ENCODE assay signal across 31 cellular contexts in the genomic region with DNA sequence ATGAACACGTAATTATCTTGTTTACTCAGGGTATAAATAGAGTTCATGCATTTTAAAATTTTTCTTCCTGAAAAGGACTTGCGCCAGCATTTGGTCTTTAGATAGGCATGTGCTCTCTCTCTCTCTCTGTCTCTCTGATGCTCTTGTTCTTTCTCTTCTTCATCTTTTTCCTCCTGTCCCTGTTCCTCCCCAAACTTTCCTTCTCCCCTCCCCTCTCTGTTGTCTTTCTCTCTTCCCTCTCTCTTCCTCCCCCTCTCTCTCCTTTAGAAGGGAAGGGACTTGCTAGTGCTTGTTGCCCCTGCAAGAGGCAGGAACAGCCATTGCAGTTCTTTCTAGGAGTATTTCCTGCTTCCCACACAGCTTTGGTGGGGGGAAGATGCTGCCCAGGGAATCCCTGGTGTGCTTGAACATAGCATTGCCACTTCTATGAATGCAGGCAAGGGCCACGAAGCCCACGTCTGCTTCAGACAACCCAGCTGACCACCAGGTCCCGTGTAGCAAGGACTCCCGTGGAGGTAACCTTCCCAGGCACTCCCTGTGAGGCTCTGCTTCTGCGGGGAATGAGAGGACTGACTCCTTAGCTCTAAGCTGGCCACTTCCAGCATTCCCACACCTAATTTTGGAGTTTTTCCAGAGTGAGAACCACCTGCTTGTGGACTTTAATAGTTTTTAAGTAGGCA. TPM values are rescaled to one million over a fixed set of nuclear protein-coding genes. Genes with fewer than 3 reads are reported as not detected.
"Had no signal": no experiment of that assay in that cellular context is flagged by ENCODE, and none has a peak within 500 bp of the region (broad histone marks: within the 10 kb centered on the region; RNA-seq: fewer than 3 reads in every experiment).

No MANE protein-coding gene starts in this region.

- H3K4me1 ChIP-seq: body of pancreas, foreskin keratinocyte, heart left ventricle, left lung, lower lobe of right lung, right lobe of liver, tibial artery, upper lobe of right lung had no signal

- H3K4me3 ChIP-seq: body of pancreas, coronary artery, heart left ventricle, left lung, lower lobe of right lung, mucosa of descending colon, right lobe of liver, skin epidermis, tibial artery, upper lobe of right lung had no signal

- H3K27me3 ChIP-seq: body of pancreas, foreskin keratinocyte, right lobe of liver had no signal

- H3K27ac ChIP-seq: body of pancreas, coronary artery, foreskin keratinocyte, heart left ventricle, left lung, lower lobe of right lung, right lobe of liver, skin epidermis, tibial artery, upper lobe of right lung had no signal

- H3K9me3 ChIP-seq: body of pancreas, heart left ventricle, left lung, lower lobe of right lung, mucosa of descending colon, right lobe of liver, tibial artery, upper lobe of right lung had no signal

- DNase-seq: activated CD4-positive, alpha-beta T cell treated with anti-CD3 and anti-CD28 coated beads for 36 hours; activated CD4-positive, CD25-positive, alpha-beta regulatory T cell; activated CD8-positive, alpha-beta memory T cell treated with anti-CD3 and anti-CD28 coated beads, Interleukin-2, amount 10 ng/mL, durations not matched to agents 7 days and 5 days; activated CD8-positive, alpha-beta T cell treated with anti-CD3 and anti-CD28 coated beads, Interleukin-2, amount 10 ng/mL, durations not matched to agents 7 days and 5 days; activated naive CD4-positive, alpha-beta T cell; activated T-cell treated with anti-CD3 and anti-CD28 coated beads, Interleukin-2, amount 50 U/mL, for 48 hours; aorta; body of pancreas; cerebellar nuclear complex; foreskin keratinocyte; heart left ventricle; kidney glomerular epithelial cell; left lung; lower lobe of right lung; mesenchymal stem cell; mucosa of descending colon; stimulated activated CD4-positive, alpha-beta T cell treated with anti-CD3 and anti-CD28 coated beads, Interleukin-4, amount 100 ng/mL, for 24 hours; stimulated activated naive CD8-positive, alpha-beta T cell treated with anti-CD3 and anti-CD28 coated beads, Interleukin-15, amount 100 ng/mL, for 72 hours; upper lobe of right lung had no signal

- FAIRE-seq: endothelial cell of umbilical vein had no signal

- H3K36me3 ChIP-seq: heart left ventricle, left lung, lower lobe of right lung, right lobe of liver, tibial artery, upper lobe of right lung had no signal

- ATAC-seq: activated CD4-positive, alpha-beta T cell treated with anti-CD3 and anti-CD28 coated beads for 36 hours; activated CD8-positive, alpha-beta memory T cell treated with anti-CD3 and anti-CD28 coated beads, Interleukin-2, amount 10 ng/mL, durations not matched to agents 7 days and 5 days; activated CD8-positive, alpha-beta T cell treated with anti-CD3 and anti-CD28 coated beads, Interleukin-2, amount 10 ng/mL, durations not matched to agents 7 days and 5 days; activated naive CD4-positive, alpha-beta T cell treated with anti-CD3 and anti-CD28 coated beads, Interleukin-2, amount 50 U/mL, for 72 hours; body of pancreas; foreskin keratinocyte; heart left ventricle; left lung; lower lobe of right lung; mucosa of descending colon; natural killer cell treated with Interleukin-12 subunit alpha and Interleukin-12 subunit beta and Interleukin-15 and Interleukin-18, amount 100 ng/mL, for 72 hours; right lobe of liver; stimulated activated memory B cell treated with anti-CD40 and anti-IgM and Interleukin-4, amounts not matched to agents 10 μg/mL and 1 μg/mL and 100 μg/mL, for 72 hours; stimulated activated naive CD8-positive, alpha-beta T cell treated with anti-CD3 and anti-CD28 coated beads, Interleukin-15, amount 100 ng/mL, for 72 hours; upper lobe of right lung had no signal

RNA-seq across cellular contexts. Expression of a gene that starts 6.9 kb away (rescaled TPM):
- total RNA-seq: activated CD4-positive, alpha-beta T cell treated with anti-CD3 and anti-CD28 coated beads for 36 hours; activated CD8-positive, alpha-beta memory T cell treated with anti-CD3 and anti-CD28 coated beads, Interleukin-2, amount 10 ng/mL, durations not matched to agents 7 days and 5 days; activated CD8-positive, alpha-beta T cell treated with anti-CD3 and anti-CD28 coated beads, Interleukin-2, amount 10 ng/mL, durations not matched to agents 7 days and 5 days; activated naive CD4-positive, alpha-beta T cell treated with anti-CD3 and anti-CD28 coated beads, Interleukin-2, amount 50 U/mL, for 72 hours; activated T-helper 2 cell treated with anti-CD3 and anti-CD28 coated beads, Interferon-gamma antibody, Interleukin-2, Interleukin-4, amounts not matched to agents 10 μg/mL and 5 μg/mL and 100 μg/mL, durations not matched to agents 14 hours and 24 hours and 36 hours; body of pancreas; endothelial cell of umbilical vein; foreskin keratinocyte; myocyte; natural killer cell treated with Interleukin-12 subunit alpha and Interleukin-12 subunit beta and Interleukin-15 and Interleukin-18, amount 100 ng/mL, for 72 hours; osteocyte; T-helper 1 cell treated with Interleukin-12 subunit alpha and Interleukin-12 subunit beta and Interleukin-4 antibody, amounts not matched to agents 30 ng/mL and 1 ng/mL, for 36 hours had no signal
- polyA plus RNA-seq: endothelial cell of umbilical vein, foreskin keratinocyte had no signal
